ENCODE assay signal across 1 cellular context in genomic region chr15:65020419-65020818, GRCh38.
TF ChIP-seq lines count a peak whose summit lies in the region.

No MANE protein-coding gene starts in this region.

TF ChIP-seq in GM12878, 131 proteins besides CTCF, POLR2A, EP300 and RAD21:
- no peak for TF ChIP-seq FOXM1 (IDR thresholded peaks at IDR 0.05; ENCODE audit: low read depth, low read length)
- TF ChIP-seq BCLAF1 (IDR thresholded peaks at IDR 0.05), result no peak
- TF ChIP-seq MEF2A (IDR thresholded peaks at IDR 0.05; ENCODE audit: insufficient read depth, low read depth, low read length), result no peak
- TF ChIP-seq TARDBP (IDR thresholded peaks at IDR 0.05; ENCODE audit: borderline replicate concordance), result no peak
- TF ChIP-seq STAT1 (conservative IDR thresholded peaks at IDR 0.05), result no peak
- TF ChIP-seq ATF7 (IDR thresholded peaks at IDR 0.05; ENCODE audit: low read depth), result no peak
- no peak for TF ChIP-seq CBX3 (IDR thresholded peaks at IDR 0.05; ENCODE audit: borderline replicate concordance, low read depth)
- no peak for TF ChIP-seq IKZF1 (conservative IDR thresholded peaks at IDR 0.05)
- no peak for TF ChIP-seq PAX5 (IDR thresholded peaks at IDR 0.05; ENCODE audit: borderline replicate concordance, low read depth, low read length)
- no peak for TF ChIP-seq ATF2 (IDR thresholded peaks at IDR 0.05; ENCODE audit: low read length)
- no peak for TF ChIP-seq ELK1 (IDR thresholded peaks at IDR 0.05; ENCODE audit: low read depth, low read length)
- TF ChIP-seq CBX5 (IDR thresholded peaks at IDR 0.05; ENCODE audit: low read depth), result no peak
- no peak for TF ChIP-seq BMI1 (IDR thresholded peaks at IDR 0.05; ENCODE audit: borderline replicate concordance)
- no peak for TF ChIP-seq CHD4 (IDR thresholded peaks at IDR 0.05)
- no peak for TF ChIP-seq ZNF207 (IDR thresholded peaks at IDR 0.05; ENCODE audit: borderline replicate concordance)
